8 cellular contexts compared by ENCODE assay signal in genomic region chr2:200862532-200863000, GRCh38. TPM values are rescaled to one million over a fixed set of nuclear protein-coding genes. Genes with fewer than 3 reads are reported as not detected.
DNase-seq lines count a peak whose midpoint lies in the region; ATAC-seq, FAIRE-seq and TF ChIP-seq lines count a peak whose summit lies in the region.

No MANE protein-coding gene starts in this region.

- TF ChIP-seq POLR2A in GM12878 (IDR thresholded peaks at IDR 0.05; ENCODE audit: low read depth, low read length): peak; percentile 49

- peak overlapping the region; percentile 97 for H3K4me3 Mint-ChIP-seq in T-helper 17 cell

- SMC1A ChIA-PET in GM12878 (lab: Charles Lee; ENCODE audit: uncharacterized antibody, unreplicated experiment): interaction anchor here (1.3 kb wide), 1 partner anchor 48 kb away, joined by 3 read pairs; no protein-coding TSS in a partner anchor

- H3K9me3 ChIP-seq in HEK293 (ENCODE audit: control insufficient read depth, insufficient read depth, low read depth, low read length) (no peaks in the 10 kb centered on the region), T-helper 17 cell (ENCODE audit: control insufficient read depth, low read length, poor library complexity, severe bottlenecking) (no peaks in the 10 kb centered on the region), GM12878 (replicated peaks; ENCODE audit: control insufficient read depth, insufficient read depth, low read length) (no peaks in the 10 kb centered on the region)

- CTCF ChIA-PET in BJ (lab: Yijun Ruan, JAX): no interaction called here
- CTCF ChIA-PET in HEK293 (lab: Yijun Ruan, JAX): no interaction called here
- CTCF ChIA-PET in GM12878 (lab: Yijun Ruan, JAX): interaction anchor here (0.6 kb wide), 1 partner anchor 1315 kb away, joined by 3 read pairs; no protein-coding TSS in a partner anchor

- DNase-seq in BJ (ENCODE audit: low read depth) (no peak), T-helper 17 cell (peak in 2 of 3 donors; percentile 26 to 28), GM12878 (ENCODE audit: low read depth, low spot score) (peak; percentile 40), left colon (peak; percentile 25 to 43), NCI-H774 (lab: John Stamatoyannopoulos, UW) (no peak)
- DNase-seq in stimulated activated CD4-positive, alpha-beta T cell treated with anti-CD3 and anti-CD28 coated beads, Interleukin-4, amount 100 ng/mL, for 1 hour: peak; percentile 43

- peak overlapping the region; percentile 34; the same call in 1 of the 2 replicates for H3K4me2 ChIP-seq in GM12878 (ENCODE audit: control insufficient read depth, insufficient read depth)

- TSS peak; percentile 58 for BruUV-seq in GM12878 (replicated peaks; lab: Mats Ljungman, UMichigan)

- peaks cover 5% of the 10 kb centered on the region; the same call in 1 of the 2 replicates for H4K20me1 ChIP-seq in GM12878 (ENCODE audit: control insufficient read depth, insufficient read depth)

- POLR2A ChIA-PET in BJ (lab: Charles Lee): no interaction called here
- POLR2A ChIA-PET in HEK293 (lab: Yijun Ruan, JAX): interaction anchor here (0.7 kb wide), 2 partner anchors 111 to 270 kb away, joined by 3 read pairs; no protein-coding TSS in a partner anchor
- POLR2A ChIA-PET in GM12878 (lab: Charles Lee): no interaction called here

- RAD21 ChIA-PET in GM12878 (lab: Charles Lee; ENCODE audit: unreplicated experiment): interaction anchor here (2.1 kb wide), 1 partner anchor 206 kb away, joined by 10 read pairs; no protein-coding TSS in a partner anchor

- H3K27ac ChIP-seq in HEK293 (ENCODE audit: extremely low read depth, low read depth, low read length) (peak overlapping the region; percentile 97; the same call in 1 of the 2 replicates), GM12878 (ENCODE audit: control insufficient read depth, insufficient read depth) (peak overlapping the region; percentile 100)

- no peaks in the 10 kb centered on the region for H3K27me3 ChIP-seq in BJ (ENCODE audit: control insufficient read depth, insufficient read depth, low read length)
- no peaks in the 10 kb centered on the region for H3K27me3 ChIP-seq in GM12878 (replicated peaks in 1 of 2; ENCODE audit: control insufficient read depth in 2 of 2, insufficient read depth in 2 of 2, low read length in 1 of 2)

- peak overlapping the region; percentile 100 for H3K27ac Mint-ChIP-seq in T-helper 17 cell

- no peak for TF ChIP-seq RAD21 in GM12878 (IDR thresholded peaks at IDR 0.05; ENCODE audit: insufficient read depth, low read depth, low read length)

- intact Hi-C loops in GM12878 (cut with micrococcal nuclease; ENCODE audit: unreplicated experiment): loop anchor here (10.0 kb wide), 1 partner anchor 1512 kb away; the partner anchor contains the start of gene BMPR2
- intact Hi-C loops in left colon (cut with DNase I, micrococcal nuclease): no loop called here

- FAIRE-seq in GM12878 (lab: Jason Lieb, UNC): no peak

- H2AFZ ChIP-seq in GM12878 (ENCODE audit: control insufficient read depth, low read depth, low read length): no peak overlapping the region

- peaks cover 69% of the 10 kb centered on the region for H3K79me2 ChIP-seq in GM12878 (ENCODE audit: control insufficient read depth, insufficient read depth, low read length)

- TF ChIP-seq CTCF in BJ (IDR thresholded peaks at IDR 0.05; ENCODE audit: insufficient read depth, low read depth, low read length): no peak
- no peak for TF ChIP-seq CTCF in HEK293 (tag by site-specific recombination; IDR thresholded peaks at IDR 0.05)
- TF ChIP-seq CTCF in GM12878 (IDR thresholded peaks at IDR 0.05 in 2 of 3, conservative IDR thresholded peaks at IDR 0.05 in 1 of 3; ENCODE audit: control insufficient read depth in 2 of 3, extremely low read depth in 1 of 3, insufficient read depth in 1 of 3, low read depth in 3 of 3, low read length in 3 of 3): no peak

- peaks cover 48% of the 10 kb centered on the region for H3K4me1 Mint-ChIP-seq in T-helper 17 cell

- no peaks in the 10 kb centered on the region for H3K27me3 Mint-ChIP-seq in T-helper 17 cell

- no peak for TF ChIP-seq EP300 in GM12878 (IDR thresholded peaks at IDR 0.05; ENCODE audit: borderline replicate concordance in 1 of 2, control insufficient read depth in 1 of 2, low read depth in 2 of 2, low read length in 2 of 2)

- H3K4me3 ChIP-seq in BJ (ENCODE audit: low read depth, low read length): peak overlapping the region; percentile 86
- peak overlapping the region; percentile 95 for H3K4me3 ChIP-seq in HEK293 (ENCODE audit: low read depth, low read length)
- H3K4me3 ChIP-seq in GM12878: peak overlapping the region; percentile 100

- peaks cover 8% of the 10 kb centered on the region; the same call in 1 of the 2 replicates for H3K36me3 ChIP-seq in BJ (ENCODE audit: control insufficient read depth, insufficient read depth, low read length)
- H3K36me3 ChIP-seq in HEK293 (ENCODE audit: control insufficient read depth in 2 of 2, insufficient read depth in 1 of 2, low read length in 2 of 2): peaks cover 23 to 47% of the 10 kb centered on the region in 2 experiments
- H3K36me3 ChIP-seq in GM12878 (ENCODE audit: control insufficient read depth in 2 of 2, insufficient read depth in 2 of 2, low read length in 1 of 2): peaks cover 2 to 24% of the 10 kb centered on the region in 2 experiments

- H3K9ac ChIP-seq in GM12878 (ENCODE audit: control insufficient read depth, insufficient read depth, low read length): peak overlapping the region; percentile 99

- ATAC-seq in T-helper 17 cell: peak; percentile 48
- peak; percentile 43 for ATAC-seq in GM12878
- ATAC-seq in left colon: peak; percentile 12
- ATAC-seq in GM18873 (IDR thresholded peaks at IDR 0.05; ENCODE audit: low FRiP score, unreplicated experiment): no peak

- WGBS in GM12878 (ENCODE audit: insufficient coverage, insufficient replicate concordance, low lambda C conversion rate, missing lambda C conversion rate): under 1% methylated on average over 13 of the region's 13 CpGs

- H3K36me3 Mint-ChIP-seq in T-helper 17 cell (ENCODE audit: low read depth): peaks cover 23% of the 10 kb centered on the region

- in situ Hi-C loops in GM12878 (cut with MboI): no loop called here

- 0 out of 2 replicates have a peak, but pooled peaks cover 10% of the 10 kb centered on the region for H3K4me1 ChIP-seq in HEK293 (ENCODE audit: control insufficient read depth, insufficient read depth, low read length)
- H3K4me1 ChIP-seq in GM12878 (ENCODE audit: control insufficient read depth, insufficient read depth, low read length): no peaks in the 10 kb centered on the region

RNA-seq across cellular contexts. Expression of gene CLK1, which starts 1.9 kb away (rescaled TPM):
- polyA plus RNA-seq in BJ (2011; rRNA removed): 35.9 and 66.2 TPM in 2 replicates
- polyA minus RNA-seq in BJ (2011; rRNA and poly(A)+ RNA removed): 13.3 and 18.5 TPM in 2 replicates
- 1,000 to 10,000 TPM in 1 of 2 donors, 100 to 1,000 TPM in 1; 907 to 1,052 TPM for total RNA-seq in T-helper 17 cell
- total RNA-seq in GM12878 (2013; cell fraction: nucleolus; rRNA removed): 312 and 326 TPM in 2 replicates
- 61.2 and 73.7 TPM in 2 replicates for total RNA-seq in GM12878 (2014; rRNA removed)
- 74.1 and 75.1 TPM in 2 replicates for total RNA-seq in GM12878 (2014; rRNA removed; fragmentation: Illumina TruSeq; extraction: Trizol)
- 53.4 and 66.3 TPM in 2 replicates for total RNA-seq in GM12878 (2021)
- 42.3 TPM for polyA plus RNA-seq in GM12878 (2011; ENCODE audit: low read depth)
- 221 and 318 TPM in 2 replicates for polyA plus RNA-seq in GM12878 (2011; rRNA removed)
- polyA plus RNA-seq in GM12878 (2011; cell fraction: cytosol; rRNA removed): 42.3 and 58.9 TPM in 2 replicates
- 354 and 384 TPM in 2 replicates for polyA plus RNA-seq in GM12878 (2011; cell fraction: nucleus; rRNA removed)
- 75.2 and 84.2 TPM in 2 replicates for polyA plus RNA-seq in GM12878 (2012)
- 85.2 and 101 TPM in 2 replicates for polyA plus RNA-seq in GM12878 (2014; fragmentation: Illumina TruSeq; extraction: Trizol)
- polyA plus RNA-seq in GM12878 (2014; fragmentation: Nextera tagmentation; extraction: Ambion mirVana): 100 to 1,000 TPM in 1 of 2 experiments, 10 to 100 TPM in 1; 95.6 to 138 TPM
- polyA plus RNA-seq in GM12878 (2014; rRNA removed): 66.6 and 91.8 TPM in 2 replicates
- 10 to 100 TPM; 63.3 to 63.7 TPM for polyA plus RNA-seq in GM12878 (2016; fragmentation: Nextera tagmentation; extraction: Ambion mirVana)
- 36.1 and 63.4 TPM in 2 replicates for polyA minus RNA-seq in GM12878 (2011; rRNA and poly(A)+ RNA removed)
- polyA minus RNA-seq in GM12878 (2011; cell fraction: cytosol; rRNA and poly(A)+ RNA removed): 20.6 and 21.2 TPM in 2 replicates
- 82.1 and 109 TPM in 2 replicates for polyA minus RNA-seq in GM12878 (2011; cell fraction: nucleus; rRNA and poly(A)+ RNA removed)
- 10 to 100 TPM; 60.3 to 61.9 TPM for total RNA-seq in left colon

RNA-seq across cellular contexts. Expression of gene PPIL3, which starts 26.3 kb away (rescaled TPM):
- polyA plus RNA-seq in BJ (2011; rRNA removed): 20.8 and 47.8 TPM in 2 replicates
- 4.7 and 9.7 TPM in 2 replicates for polyA minus RNA-seq in BJ (2011; rRNA and poly(A)+ RNA removed)
- 10 to 100 TPM; 22.1 to 25.7 TPM for total RNA-seq in T-helper 17 cell
- total RNA-seq in GM12878 (2013; cell fraction: nucleolus; rRNA removed): 122 and 151 TPM in 2 replicates
- total RNA-seq in GM12878 (2014; rRNA removed): 44.4 and 52.8 TPM in 2 replicates
- 58.6 and 58.8 TPM in 2 replicates for total RNA-seq in GM12878 (2014; rRNA removed; fragmentation: Illumina TruSeq; extraction: Trizol)
- 31.2 and 33.8 TPM in 2 replicates for total RNA-seq in GM12878 (2021)
- polyA plus RNA-seq in GM12878 (2011; ENCODE audit: low read depth): 116 TPM
- polyA plus RNA-seq in GM12878 (2011; rRNA removed): 176 and 314 TPM in 2 replicates
- 73.8 and 89.0 TPM in 2 replicates for polyA plus RNA-seq in GM12878 (2011; cell fraction: cytosol; rRNA removed)
- 68.0 and 80.6 TPM in 2 replicates for polyA plus RNA-seq in GM12878 (2011; cell fraction: nucleus; rRNA removed)
- 70.8 and 76.2 TPM in 2 replicates for polyA plus RNA-seq in GM12878 (2012)
- 65.7 and 71.2 TPM in 2 replicates for polyA plus RNA-seq in GM12878 (2014; fragmentation: Illumina TruSeq; extraction: Trizol)
- polyA plus RNA-seq in GM12878 (2014; fragmentation: Nextera tagmentation; extraction: Ambion mirVana): 100 to 1,000 TPM in 1 of 2 experiments, 10 to 100 TPM in 1; 71.2 to 103 TPM
- polyA plus RNA-seq in GM12878 (2014; rRNA removed): 49.6 and 59.5 TPM in 2 replicates
- 10 to 100 TPM; 46.7 to 48.4 TPM for polyA plus RNA-seq in GM12878 (2016; fragmentation: Nextera tagmentation; extraction: Ambion mirVana)
- 39.9 and 73.6 TPM in 2 replicates for polyA minus RNA-seq in GM12878 (2011; rRNA and poly(A)+ RNA removed)
- 16.0 and 26.3 TPM in 2 replicates for polyA minus RNA-seq in GM12878 (2011; cell fraction: cytosol; rRNA and poly(A)+ RNA removed)
- polyA minus RNA-seq in GM12878 (2011; cell fraction: nucleus; rRNA and poly(A)+ RNA removed): 15.2 and 22.4 TPM in 2 replicates
- 10 to 100 TPM; 22.9 to 29.4 TPM for total RNA-seq in left colon

RNA-seq across cellular contexts. Expression of gene NIF3L1, which starts 26.6 kb away (rescaled TPM):
- 37.5 and 51.3 TPM in 2 replicates for polyA plus RNA-seq in BJ (2011; rRNA removed)
- polyA minus RNA-seq in BJ (2011; rRNA and poly(A)+ RNA removed): 15.7 and 24.4 TPM in 2 replicates
- 10 to 100 TPM in 1 of 2 donors, 1 to 10 TPM in 1; 6.9 to 10.6 TPM for total RNA-seq in T-helper 17 cell
- total RNA-seq in GM12878 (2013; cell fraction: nucleolus; rRNA removed): 48.3 and 48.8 TPM in 2 replicates
- 41.1 and 44.9 TPM in 2 replicates for total RNA-seq in GM12878 (2014; rRNA removed)
- total RNA-seq in GM12878 (2014; rRNA removed; fragmentation: Illumina TruSeq; extraction: Trizol): 36.9 and 40.3 TPM in 2 replicates
- total RNA-seq in GM12878 (2021): 27.1 and 27.6 TPM in 2 replicates
- polyA plus RNA-seq in GM12878 (2011; ENCODE audit: low read depth): 12.1 TPM
- 95.9 and 114 TPM in 2 replicates for polyA plus RNA-seq in GM12878 (2011; rRNA removed)
- polyA plus RNA-seq in GM12878 (2011; cell fraction: cytosol; rRNA removed): 79.8 and 88.0 TPM in 2 replicates
- polyA plus RNA-seq in GM12878 (2011; cell fraction: nucleus; rRNA removed): 68.6 and 76.0 TPM in 2 replicates
- 12.1 and 19.7 TPM in 2 replicates for polyA plus RNA-seq in GM12878 (2012)
- 56.0 and 77.3 TPM in 2 replicates for polyA plus RNA-seq in GM12878 (2014; fragmentation: Illumina TruSeq; extraction: Trizol)
- 10 to 100 TPM; 58.3 to 88.2 TPM for polyA plus RNA-seq in GM12878 (2014; fragmentation: Nextera tagmentation; extraction: Ambion mirVana)
- 44.4 and 49.0 TPM in 2 replicates for polyA plus RNA-seq in GM12878 (2014; rRNA removed)
- 10 to 100 TPM; 51.5 to 56.1 TPM for polyA plus RNA-seq in GM12878 (2016; fragmentation: Nextera tagmentation; extraction: Ambion mirVana)
- polyA minus RNA-seq in GM12878 (2011; rRNA and poly(A)+ RNA removed): 89.3 and 98.7 TPM in 2 replicates
- 12.3 and 14.0 TPM in 2 replicates for polyA minus RNA-seq in GM12878 (2011; cell fraction: cytosol; rRNA and poly(A)+ RNA removed)
- polyA minus RNA-seq in GM12878 (2011; cell fraction: nucleus; rRNA and poly(A)+ RNA removed): 24.7 and 36.3 TPM in 2 replicates
- total RNA-seq in left colon: 10 to 100 TPM; 19.5 to 27.2 TPM

RNA-seq across cellular contexts. Expression of gene BZW1, which starts 50.9 kb away (rescaled TPM):
- 233 and 364 TPM in 2 replicates for polyA plus RNA-seq in BJ (2011; rRNA removed)
- 212 and 258 TPM in 2 replicates for polyA minus RNA-seq in BJ (2011; rRNA and poly(A)+ RNA removed)
- total RNA-seq in T-helper 17 cell: 100 to 1,000 TPM; 226 to 235 TPM
- total RNA-seq in GM12878 (2013; cell fraction: nucleolus; rRNA removed): 135 and 139 TPM in 2 replicates
- 262 and 298 TPM in 2 replicates for total RNA-seq in GM12878 (2014; rRNA removed)
- total RNA-seq in GM12878 (2014; rRNA removed; fragmentation: Illumina TruSeq; extraction: Trizol): 280 and 291 TPM in 2 replicates
- 259 and 273 TPM in 2 replicates for total RNA-seq in GM12878 (2021)
- polyA plus RNA-seq in GM12878 (2011; ENCODE audit: low read depth): 65.3 TPM
- polyA plus RNA-seq in GM12878 (2011; rRNA removed): 265 and 313 TPM in 2 replicates
- 147 and 180 TPM in 2 replicates for polyA plus RNA-seq in GM12878 (2011; cell fraction: cytosol; rRNA removed)
- 105 and 112 TPM in 2 replicates for polyA plus RNA-seq in GM12878 (2011; cell fraction: nucleus; rRNA removed)
- polyA plus RNA-seq in GM12878 (2012): 116 and 118 TPM in 2 replicates
- polyA plus RNA-seq in GM12878 (2014; fragmentation: Illumina TruSeq; extraction: Trizol): 218 and 253 TPM in 2 replicates
- polyA plus RNA-seq in GM12878 (2014; fragmentation: Nextera tagmentation; extraction: Ambion mirVana): 100 to 1,000 TPM; 200 to 317 TPM
- 186 and 216 TPM in 2 replicates for polyA plus RNA-seq in GM12878 (2014; rRNA removed)
- 100 to 1,000 TPM; 330 to 349 TPM for polyA plus RNA-seq in GM12878 (2016; fragmentation: Nextera tagmentation; extraction: Ambion mirVana)
- 211 and 286 TPM in 2 replicates for polyA minus RNA-seq in GM12878 (2011; rRNA and poly(A)+ RNA removed)
- 168 and 206 TPM in 2 replicates for polyA minus RNA-seq in GM12878 (2011; cell fraction: cytosol; rRNA and poly(A)+ RNA removed)
- polyA minus RNA-seq in GM12878 (2011; cell fraction: nucleus; rRNA and poly(A)+ RNA removed): 66.7 and 89.8 TPM in 2 replicates
- total RNA-seq in left colon: 100 to 1,000 TPM; 211 to 240 TPM

Comparison
In these comparisons a context has a peak if more than half of its experiments do, and no peak if none do; other contexts are left out.
1. DNase-seq: peak in T-helper 17 cell (2 of 3), GM12878 (single experiment), left colon (2 of 2) and stimulated activated CD4-positive, alpha-beta T cell treated with anti-CD3 and anti-CD28 coated beads, Interleukin-4, amount 100 ng/mL, for 1 hour (single experiment); none in BJ (single experiment) and NCI-H774 (single experiment).
2. Peak in every context shown above with its lines, with median percentiles within 50 percentile points of each other: H3K4me3 ChIP-seq.